Comparison of ENCODE assay signal across 11 cellular contexts in the genomic region with DNA sequence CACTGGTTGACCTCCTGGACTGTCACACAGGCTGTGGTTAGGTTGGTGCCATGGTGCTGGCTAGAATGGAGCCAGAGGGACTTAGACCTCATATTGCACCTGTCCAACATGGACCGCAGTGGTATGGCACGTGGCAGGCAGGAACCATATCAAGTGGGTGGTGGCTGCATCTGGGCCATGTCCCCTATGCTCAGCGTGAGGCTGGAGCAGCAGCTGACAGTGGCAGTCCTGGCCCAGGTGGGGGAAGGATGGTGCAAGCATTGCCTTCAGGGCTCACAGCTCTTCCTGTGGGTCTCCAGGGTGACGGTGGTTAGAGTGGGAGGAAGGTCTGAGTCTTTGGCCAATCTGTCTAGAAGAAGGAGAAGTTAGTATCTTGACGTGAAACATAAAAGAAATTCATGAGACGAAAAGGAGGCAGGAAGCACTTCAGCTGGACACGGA. TPM values are rescaled to one million over a fixed set of nuclear protein-coding genes. Genes with fewer than 3 reads are reported as not detected.
DNase-seq lines count a peak whose midpoint lies in the region; ATAC-seq, FAIRE-seq and TF ChIP-seq lines count a peak whose summit lies in the region.
"Had no signal": no experiment of that assay in that cellular context is flagged by ENCODE, and none has a peak within 500 bp of the region (broad histone marks: within the 10 kb centered on the region; RNA-seq: fewer than 3 reads in every experiment).

No MANE protein-coding gene starts in this region.

- no peaks in the 10 kb centered on the region for H3K9me3 Mint-ChIP-seq in CD14-positive monocyte

- no peak overlapping the region for H2AFZ ChIP-seq in HepG2 (ENCODE audit: low read length)

- TF ChIP-seq EP300 in HepG2 (IDR thresholded peaks at IDR 0.05; ENCODE audit: low read depth in 2 of 2, low read length in 2 of 2) (no peak), HepG2 (CRISPR knock-in tag; IDR thresholded peaks at IDR 0.05; ENCODE audit: borderline replicate concordance) (no peak)

- H3K79me2 ChIP-seq in HepG2 (ENCODE audit: insufficient read depth, low read length) = no peaks in the 10 kb centered on the region

- H3K27ac ChIP-seq in HepG2 (ENCODE audit: extremely low read length, insufficient read depth, low read length) = no peak overlapping the region

- H3K9ac ChIP-seq in HepG2 (ENCODE audit: insufficient read depth, low read depth, low read length) = no peak overlapping the region

- H3K9me3 ChIP-seq in HepG2 (ENCODE audit: low read length) = no peaks in the 10 kb centered on the region

- peaks cover 33 to 42% of the 10 kb centered on the region in 2 donors for H3K36me3 Mint-ChIP-seq in CD14-positive monocyte

- peak overlapping the region; percentile 25 to 36 for H3K4me3 Mint-ChIP-seq in CD14-positive monocyte

- no peaks in the 10 kb centered on the region for H3K36me3 ChIP-seq in HepG2 (replicated peaks in 1 of 2; ENCODE audit: control insufficient read depth in 1 of 2, insufficient read depth in 2 of 2, low read length in 2 of 2)

- 78% methylated on average over 6 of the region's 7 CpGs for WGBS in HepG2 (ENCODE audit: low lambda C conversion rate)

- peaks cover 0 to 7% (median 0%) of the 10 kb centered on the region in 3 donors for H3K27me3 Mint-ChIP-seq in CD14-positive monocyte (ENCODE audit: low read depth in 3 of 3)

- peaks cover 40% of the 10 kb centered on the region for H3K4me1 ChIP-seq in HepG2 (ENCODE audit: insufficient read depth, low read length)

- H3K4me2 ChIP-seq in HepG2 (ENCODE audit: low read depth, low read length) = no peak overlapping the region

- no peak overlapping the region for H3K4me3 ChIP-seq in HepG2 (replicated peaks in 1 of 3; ENCODE audit: insufficient read depth in 1 of 3, low read depth in 2 of 3, low read length in 3 of 3)

- DNase-seq in CD14-positive monocyte (ENCODE audit: low spot score) (peak; percentile 66), SW480 (ENCODE audit: low spot score) (peak; percentile 72), HepG2 (ENCODE audit: low spot score) (no peak), GM03348 (ENCODE audit: low spot score) (no peak)
- no peak for DNase-seq in stimulated activated CD4-positive, alpha-beta T cell treated with anti-CD3 and anti-CD28 coated beads, Interleukin-2, amount 100 ng/mL, for 24 hours
- no peak for DNase-seq in stimulated activated CD4-positive, alpha-beta T cell treated with anti-CD3 and anti-CD28 coated beads, Interleukin-12 subunit alpha, Interleukin-12 subunit beta, amount 100 ng/mL, for 4 hours
- DNase-seq: left cardiac atrium, NCI-H1417 had no signal

- FAIRE-seq in HepG2 (lab: Jason Lieb, UNC) = no peak

- H3K4me1 Mint-ChIP-seq in CD14-positive monocyte = peaks cover 85% of the 10 kb centered on the region

- H4K20me1 ChIP-seq in HepG2 (ENCODE audit: insufficient read depth, low read length) = no peaks in the 10 kb centered on the region

- ATAC-seq in GM21825 (IDR thresholded peaks at IDR 0.05; ENCODE audit: unreplicated experiment) = peak; percentile 30
- ATAC-seq in HepG2 = no peak
- ATAC-seq in HG03108 (IDR thresholded peaks at IDR 0.05; ENCODE audit: unreplicated experiment) = no peak
- ATAC-seq: left cardiac atrium had no signal

- POLR2A ChIA-PET in HepG2 (lab: Yijun Ruan, JAX) = no interaction called here

- TF ChIP-seq CTCF in CD14-positive monocyte (IDR thresholded peaks at IDR 0.05) (no peak), HepG2 (CRISPR knock-in tag; IDR thresholded peaks at IDR 0.05) (no peak)

- in situ Hi-C loops in HepG2 (cut with HindIII; ENCODE audit: extremely low pct_ligation_motif_present, low pct_unique_long_range_greater_than_20kb) = no loop called here

- no peak for TF ChIP-seq POLR2A in HepG2 (IDR thresholded peaks at IDR 0.05; ENCODE audit: insufficient read depth in 1 of 2, low read depth in 2 of 2, low read length in 2 of 2)

- intact Hi-C loops in CD14-positive monocyte (cut with micrococcal nuclease) = no loop called here
- intact Hi-C loops in HepG2 (cut with micrococcal nuclease; ENCODE audit: unreplicated experiment) = no loop called here

- H3K27me3 ChIP-seq in HepG2 (ENCODE audit: control insufficient read depth in 1 of 2, insufficient read depth in 2 of 2, low read length in 2 of 2) = peaks cover 0 to 26% of the 10 kb centered on the region in 2 experiments; a peak in 4 of 5 replicates

- BruUV-seq in HepG2 (replicated peaks; lab: Mats Ljungman, UMichigan) = no TSS peak

- no peak for TF ChIP-seq RAD21 in HepG2 (CRISPR knock-in tag; IDR thresholded peaks at IDR 0.05)

- CTCF ChIA-PET in HepG2 (lab: Yijun Ruan, JAX; ENCODE audit: low intra/inter-chr PET ratio, low total read pairs) = no interaction called here

- peak overlapping the region; percentile 79 to 90 (median 85) for H3K27ac Mint-ChIP-seq in CD14-positive monocyte
- H3K27ac Mint-ChIP-seq: brain had no signal

TF ChIP-seq in HepG2, 621 proteins besides CTCF, POLR2A, EP300 and RAD21 (continues in another document):
- no peak for TF ChIP-seq MLX (CRISPR knock-in tag; IDR thresholded peaks at IDR 0.05)
- TF ChIP-seq MNT (IDR thresholded peaks at IDR 0.05) = 0 out of 2 replicates have a peak, but pooled peaks have one; percentile 8
- TF ChIP-seq SIN3B (IDR thresholded peaks at IDR 0.05; ENCODE audit: low read length) = no peak

RNA-seq across cellular contexts. Expression of gene PFKFB3, which starts 54.5 kb away (rescaled TPM):
- polyA plus RNA-seq in CD14-positive monocyte = 10 to 100 TPM; 12.2 to 15.8 TPM
- 0.87 and 1.2 TPM in 2 replicates for total RNA-seq in HepG2 (2016; rRNA removed; fragmentation: Illumina TruSeq; extraction: Trizol)
- 0.18 and 0.20 TPM in 2 replicates for total RNA-seq in HepG2 (2016; cell fraction: cytosol; rRNA removed; fragmentation: Illumina TruSeq; extraction: Trizol; ENCODE audit: low read depth)
- total RNA-seq in HepG2 (2016; cell fraction: insoluble cytoplasmic fraction; rRNA removed; fragmentation: Illumina TruSeq; extraction: Trizol) = 0.36 and 0.80 TPM in 2 replicates
- 0.34 and 0.37 TPM in 2 replicates for total RNA-seq in HepG2 (2016; cell fraction: membrane; rRNA removed; fragmentation: Illumina TruSeq; extraction: Trizol)
- total RNA-seq in HepG2 (2016; cell fraction: nucleus; rRNA removed; fragmentation: Illumina TruSeq; extraction: Trizol) = 0.88 and 1.3 TPM in 2 replicates
- 10.9 and 13.3 TPM in 2 replicates for polyA plus RNA-seq in HepG2 (2011; rRNA removed)
- 3.7 and 4.8 TPM in 2 replicates for polyA plus RNA-seq in HepG2 (2011; cell fraction: cytosol; rRNA removed)
- polyA plus RNA-seq in HepG2 (2011; cell fraction: nucleus; rRNA removed) = 27.2 and 51.8 TPM in 2 replicates
- polyA plus RNA-seq in HepG2 (2012) = 9.2 and 16.4 TPM in 2 replicates
- 0.06 and 0.09 TPM in 2 replicates for polyA plus RNA-seq in HepG2 (2016; cell fraction: cytosol; fragmentation: Illumina TruSeq; extraction: Trizol; ENCODE audit: low read depth)
- polyA plus RNA-seq in HepG2 (2016; cell fraction: insoluble cytoplasmic fraction; fragmentation: Illumina TruSeq; extraction: Trizol; ENCODE audit: low read depth) = 0.51 and 0.97 TPM in 2 replicates
- polyA plus RNA-seq in HepG2 (2016; cell fraction: membrane; fragmentation: Illumina TruSeq; extraction: Trizol; ENCODE audit: low read depth) = 0.21 and 0.44 TPM in 2 replicates
- polyA plus RNA-seq in HepG2 (2016; cell fraction: nucleus; fragmentation: Illumina TruSeq; extraction: Trizol; ENCODE audit: insufficient read depth, low read depth) = 1.6 and 4.3 TPM in 2 replicates
- polyA minus RNA-seq in HepG2 (2011; rRNA and poly(A)+ RNA removed; ENCODE audit: low replicate concordance) = 10.8 and 22.0 TPM in 2 replicates
- polyA minus RNA-seq in HepG2 (2011; cell fraction: cytosol; rRNA and poly(A)+ RNA removed) = 4.5 and 7.2 TPM in 2 replicates
- polyA minus RNA-seq in HepG2 (2011; cell fraction: nucleus; rRNA and poly(A)+ RNA removed) = 12.1 and 13.3 TPM in 2 replicates

RNA-seq across cellular contexts. Expression of gene RBM17, which starts 59.4 kb away (rescaled TPM):
- polyA plus RNA-seq in CD14-positive monocyte (10 to 100 TPM; 44.5 to 51.4 TPM), HepG2 (2011; rRNA removed) (26.6 and 30.7 TPM in 2 replicates)
- total RNA-seq in HepG2 (2016; rRNA removed; fragmentation: Illumina TruSeq; extraction: Trizol) = 63.3 and 77.5 TPM in 2 replicates
- 28.7 and 33.2 TPM in 2 replicates for total RNA-seq in HepG2 (2016; cell fraction: cytosol; rRNA removed; fragmentation: Illumina TruSeq; extraction: Trizol; ENCODE audit: low read depth)
- 57.4 and 73.5 TPM in 2 replicates for total RNA-seq in HepG2 (2016; cell fraction: insoluble cytoplasmic fraction; rRNA removed; fragmentation: Illumina TruSeq; extraction: Trizol)
- total RNA-seq in HepG2 (2016; cell fraction: membrane; rRNA removed; fragmentation: Illumina TruSeq; extraction: Trizol) = 62.2 and 67.8 TPM in 2 replicates
- total RNA-seq in HepG2 (2016; cell fraction: nucleus; rRNA removed; fragmentation: Illumina TruSeq; extraction: Trizol) = 64.2 and 72.7 TPM in 2 replicates
- 13.0 and 14.3 TPM in 2 replicates for polyA plus RNA-seq in HepG2 (2011; cell fraction: cytosol; rRNA removed)
- 71.7 and 86.3 TPM in 2 replicates for polyA plus RNA-seq in HepG2 (2011; cell fraction: nucleus; rRNA removed)
- 46.3 and 82.5 TPM in 2 replicates for polyA plus RNA-seq in HepG2 (2012)
- polyA plus RNA-seq in HepG2 (2016; cell fraction: cytosol; fragmentation: Illumina TruSeq; extraction: Trizol; ENCODE audit: low read depth) = 55.3 and 78.7 TPM in 2 replicates
- 145 and 152 TPM in 2 replicates for polyA plus RNA-seq in HepG2 (2016; cell fraction: insoluble cytoplasmic fraction; fragmentation: Illumina TruSeq; extraction: Trizol; ENCODE audit: low read depth)
- 95.4 and 110 TPM in 2 replicates for polyA plus RNA-seq in HepG2 (2016; cell fraction: membrane; fragmentation: Illumina TruSeq; extraction: Trizol; ENCODE audit: low read depth)
- polyA plus RNA-seq in HepG2 (2016; cell fraction: nucleus; fragmentation: Illumina TruSeq; extraction: Trizol; ENCODE audit: insufficient read depth, low read depth) = 232 and 242 TPM in 2 replicates
- 15.7 and 19.9 TPM in 2 replicates for polyA minus RNA-seq in HepG2 (2011; rRNA and poly(A)+ RNA removed; ENCODE audit: low replicate concordance)
- polyA minus RNA-seq in HepG2 (2011; cell fraction: cytosol; rRNA and poly(A)+ RNA removed) = 7.2 and 7.9 TPM in 2 replicates
- polyA minus RNA-seq in HepG2 (2011; cell fraction: nucleus; rRNA and poly(A)+ RNA removed) = 48.2 and 50.1 TPM in 2 replicates

Comparison
In these comparisons a context has a peak if more than half of its experiments do, and no peak if none do; other contexts are left out.
1. DNase-seq: peak in CD14-positive monocyte (single experiment) and SW480 (single experiment); none in HepG2 (single experiment), GM03348 (single experiment), stimulated activated CD4-positive, alpha-beta T cell treated with anti-CD3 and anti-CD28 coated beads, Interleukin-2, amount 100 ng/mL, for 24 hours (0 of 2) and stimulated activated CD4-positive, alpha-beta T cell treated with anti-CD3 and anti-CD28 coated beads, Interleukin-12 subunit alpha, Interleukin-12 subunit beta, amount 100 ng/mL, for 4 hours (single experiment).